Comparison of ENCODE assay signal across 16 cellular contexts in genomic region chr11:93392862-93393261, GRCh38.
"Had no signal": no experiment of that assay in that cellular context is flagged by ENCODE, and none has a peak within 500 bp of the region (broad histone marks: within the 10 kb centered on the region; RNA-seq: fewer than 3 reads in every experiment).

No MANE protein-coding gene starts in this region.

- H3K27ac ChIP-seq: dorsolateral prefrontal cortex, psoas muscle, right lobe of liver had no signal

- H3K36me3 ChIP-seq: right lobe of liver had no signal

- H3K9me3 ChIP-seq: mucosa of descending colon, psoas muscle, right lobe of liver had no signal

- H3K27ac Mint-ChIP-seq: activated naive CD4-positive, alpha-beta T cell treated with anti-CD3 and anti-CD28 coated beads, Interleukin-2, amount 50 U/mL, for 24 hours; activated T-helper 2 cell treated with anti-CD3 and anti-CD28 coated beads, Interferon-gamma antibody, Interleukin-2, Interleukin-4, amounts not matched to agents 10 μg/mL and 5 μg/mL and 100 μg/mL, durations not matched to agents 14 hours and 24 hours and 36 hours; immature natural killer cell; naive thymus-derived CD8-positive, alpha-beta T cell; T-helper 17 cell; type B pancreatic cell had no signal

- H3K4me3 Mint-ChIP-seq: activated naive CD4-positive, alpha-beta T cell treated with anti-CD3 and anti-CD28 coated beads, Interleukin-2, amount 50 U/mL, for 24 hours; immature natural killer cell; naive thymus-derived CD8-positive, alpha-beta T cell; T-helper 17 cell; type B pancreatic cell had no signal

- H3K4me1 ChIP-seq: psoas muscle, right lobe of liver had no signal

- H3K36me3 Mint-ChIP-seq: activated naive CD4-positive, alpha-beta T cell treated with anti-CD3 and anti-CD28 coated beads, Interleukin-2, amount 50 U/mL, for 24 hours; immature natural killer cell; naive thymus-derived CD8-positive, alpha-beta T cell; type B pancreatic cell had no signal

- H3K9me3 Mint-ChIP-seq: activated naive CD4-positive, alpha-beta T cell treated with anti-CD3 and anti-CD28 coated beads, Interleukin-2, amount 50 U/mL, for 24 hours; activated T-helper 2 cell treated with anti-CD3 and anti-CD28 coated beads, Interferon-gamma antibody, Interleukin-2, Interleukin-4, amounts not matched to agents 10 μg/mL and 5 μg/mL and 100 μg/mL, durations not matched to agents 14 hours and 24 hours and 36 hours; naive thymus-derived CD8-positive, alpha-beta T cell; type B pancreatic cell had no signal

- H3K4me1 Mint-ChIP-seq: activated naive CD4-positive, alpha-beta T cell treated with anti-CD3 and anti-CD28 coated beads, Interleukin-2, amount 50 U/mL, for 24 hours; immature natural killer cell; naive thymus-derived CD8-positive, alpha-beta T cell had no signal

- DNase-seq: amygdala; cerebellar nuclear complex; dorsolateral prefrontal cortex; foreskin fibroblast; glutamatergic neuron; immature natural killer cell; left cardiac atrium; mucosa of descending colon; naive thymus-derived CD8-positive, alpha-beta T cell; psoas muscle; right lobe of liver; stimulated activated naive CD4-positive, alpha-beta T cell treated with Interleukin-2 at 50 U/mL for 16 hours; T-helper 17 cell had no signal

- H3K27me3 Mint-ChIP-seq: T-helper 17 cell, type B pancreatic cell had no signal

- H3K4me3 ChIP-seq: dorsolateral prefrontal cortex, mucosa of descending colon, psoas muscle, right lobe of liver had no signal

- ATAC-seq: mucosa of descending colon; naive thymus-derived CD8-positive, alpha-beta T cell; psoas muscle; right lobe of liver; T-helper 17 cell had no signal

- H3K27me3 ChIP-seq: dorsolateral prefrontal cortex, right lobe of liver had no signal
